ENCODE assay signal across 10 cellular contexts in genomic region chr10:110634527-110635209, GRCh38. TPM values are rescaled to one million over a fixed set of nuclear protein-coding genes. Genes with fewer than 3 reads are reported as not detected.
DNase-seq lines count a peak whose midpoint lies in the region; ATAC-seq, FAIRE-seq and TF ChIP-seq lines count a peak whose summit lies in the region.
"Had no signal": no experiment of that assay in that cellular context is flagged by ENCODE, and none has a peak within 500 bp of the region (broad histone marks: within the 10 kb centered on the region; RNA-seq: fewer than 3 reads in every experiment).

No MANE protein-coding gene starts in this region.

- TF ChIP-seq CTCF in SK-N-SH (IDR thresholded peaks at IDR 0.05) (no peak), heart left ventricle (IDR thresholded peaks at IDR 0.05) (no peak), GM10248 (IDR thresholded peaks at IDR 0.05; ENCODE audit: control extremely low read depth, extremely low read depth, low read depth, missing control alignments) (no peak)

- H3F3A ChIP-seq in SK-N-SH (replicated peaks; ENCODE audit: insufficient read depth) = no peaks in the 10 kb centered on the region

- no peaks in the 10 kb centered on the region for H4K20me1 ChIP-seq in SK-N-SH (ENCODE audit: insufficient read depth)

- FAIRE-seq in urothelium cell line (lab: Jason Lieb, UNC) = peak; percentile 69

- no peak; a peak in 1 of 4 replicates for TF ChIP-seq EP300 in SK-N-SH (IDR thresholded peaks at IDR 0.05; ENCODE audit: borderline replicate concordance in 1 of 2, low read depth in 1 of 2, low read length in 1 of 2)

- H3K4me1 ChIP-seq in SK-N-SH (ENCODE audit: control insufficient read depth in 1 of 2, insufficient read depth in 2 of 2, low read depth in 1 of 2, low read length in 1 of 2) (peaks cover 10 to 31% of the 10 kb centered on the region in 2 experiments; a peak in 3 of 4 replicates), heart left ventricle (peaks cover 0 to 39% (median 14%) of the 10 kb centered on the region in 12 donors)

- TF ChIP-seq RAD21 in SK-N-SH (IDR thresholded peaks at IDR 0.05; ENCODE audit: low read length) = no peak

- H3K27me3 ChIP-seq in SK-N-SH (ENCODE audit: insufficient read depth) = no peaks in the 10 kb centered on the region
- H3K27me3 ChIP-seq in heart left ventricle = peaks cover 0 to 4% (median 0%) of the 10 kb centered on the region in 9 donors

- DNase-seq in SK-N-SH = peak; percentile 70
- peak; percentile 33 for DNase-seq in NCI-H774 (lab: John Stamatoyannopoulos, UW)
- peak; percentile 71 to 83 (median 79) for DNase-seq in heart left ventricle
- peak; percentile 73 for DNase-seq in urothelium cell line (ENCODE audit: low spot score)
- no peak for DNase-seq in GM10248 (ENCODE audit: extremely low spot score)
- no peak for DNase-seq in effector CD4-positive, alpha-beta T cell
- DNase-seq in UCSD-AML1 (lab: John Stamatoyannopoulos, UW; ENCODE audit: unreplicated experiment) = no peak
- DNase-seq: naive B cell had no signal

- H3K4me3 ChIP-seq in SK-N-SH (ENCODE audit: low read depth in 2 of 2, low read length in 1 of 2) (no peak overlapping the region), heart left ventricle (no peak overlapping the region)

- H3K36me3 ChIP-seq in SK-N-SH (replicated peaks in 1 of 2; ENCODE audit: control insufficient read depth in 1 of 2, insufficient read depth in 2 of 2, low read length in 1 of 2) (no peaks in the 10 kb centered on the region), heart left ventricle (no peaks in the 10 kb centered on the region)

- H3K9ac ChIP-seq in SK-N-SH = no peak overlapping the region

- TF ChIP-seq POLR2A in heart left ventricle (IDR thresholded peaks at IDR 0.05) = no peak

- H3K79me2 ChIP-seq in SK-N-SH (ENCODE audit: insufficient read depth) = no peaks in the 10 kb centered on the region; the same call in 1 of the 2 replicates

- CTCF ChIA-PET in SK-N-SH (lab: Yijun Ruan, JAX) = interaction anchor here (1.0 to 2.0 kb wide), 4 partner anchors 9 to 1502 kb away, joined by 3 to 7 read pairs (median 3); partner anchors contain the start of gene RBM20
- CTCF ChIA-PET in GM10248 (lab: Yijun Ruan, JAX) = interaction anchor here (1.5 to 1.8 kb wide), 2 partner anchors 21 to 38 kb away, joined by 3 to 5 read pairs; no protein-coding TSS in a partner anchor

- WGBS in SK-N-SH (ENCODE audit: low lambda C conversion rate) = 48% methylated on average over 5 of the region's 9 CpGs
- 31 to 45% (median 38%) methylated on average over 9 of the region's 9 CpGs for WGBS in heart left ventricle, 4 donors

- H3K4me2 ChIP-seq in SK-N-SH = no peak overlapping the region

- H3K9me3 ChIP-seq in SK-N-SH (no peaks in the 10 kb centered on the region), heart left ventricle (no peaks in the 10 kb centered on the region)

- no peaks in the 10 kb centered on the region for H3K9me2 ChIP-seq in SK-N-SH

- ATAC-seq in SK-N-SH treated with all-trans-retinoic acid at 6 μM for 48 hours (no peak), heart left ventricle (peak; percentile 35 to 59 (median 56))

- H3K27ac ChIP-seq in SK-N-SH (ENCODE audit: low read depth in 2 of 2, low read length in 1 of 2) = peak overlapping the region in 1 of 2 experiments; percentile 74; a peak in 2 of 4 replicates
- peak overlapping the region in 9 of 12 donors; percentile 13 to 70 (median 31) for H3K27ac ChIP-seq in heart left ventricle

- POLR2A ChIA-PET in SK-N-SH (lab: Yijun Ruan, JAX) (no interaction called here), GM10248 (lab: Yijun Ruan, JAX) (interaction anchor here (0.5 kb wide), 1 partner anchor 384 kb away, joined by 3 read pairs; no protein-coding TSS in a partner anchor)

- H2AFZ ChIP-seq in SK-N-SH (ENCODE audit: low read depth) = no peak overlapping the region

- intact Hi-C loops in heart left ventricle (cut with DNase I) = no loop called here

TF ChIP-seq in SK-N-SH, 30 proteins besides CTCF, POLR2A, EP300 and RAD21:
- TF ChIP-seq ZBTB33 (IDR thresholded peaks at IDR 0.05; ENCODE audit: borderline replicate concordance, low read depth) (no peak), TAF1 (IDR thresholded peaks at IDR 0.05; ENCODE audit: borderline replicate concordance, low read depth, low read length) (no peak), NFIC (IDR thresholded peaks at IDR 0.05; ENCODE audit: borderline replicate concordance) (peak; percentile 31; the same call in 1 of the 2 replicates), RCOR1 (IDR thresholded peaks at IDR 0.05; ENCODE audit: low read length) (peak; percentile 43; the same call in 1 of the 2 replicates), RXRA (IDR thresholded peaks at IDR 0.05; ENCODE audit: borderline replicate concordance, low read depth) (no peak), ELF1 (IDR thresholded peaks at IDR 0.05) (peak; percentile 28; the same call in 1 of the 2 replicates), CHD2 (IDR thresholded peaks at IDR 0.05; ENCODE audit: low read length, partially characterized antibody) (peak; percentile 25)

TF ChIP-seq in SK-N-SH treated with all-trans-retinoic acid at 6 μM for 48 hours, 23 proteins besides CTCF, POLR2A, EP300 and RAD21 (continues in another document):
- TF ChIP-seq CSRNP3 (CRISPR knock-in tag; IDR thresholded peaks at IDR 0.05) = no peak
- TF ChIP-seq ESRRG (CRISPR knock-in tag; IDR thresholded peaks at IDR 0.05) = no peak
- no peak for TF ChIP-seq CSDC2 (CRISPR knock-in tag; IDR thresholded peaks at IDR 0.05)
- no peak for TF ChIP-seq ZC3H10 (CRISPR knock-in tag; IDR thresholded peaks at IDR 0.05)
- TF ChIP-seq ISL1 (CRISPR knock-in tag; IDR thresholded peaks at IDR 0.05) = no peak
- no peak for TF ChIP-seq TOX (CRISPR knock-in tag; IDR thresholded peaks at IDR 0.05; ENCODE audit: borderline replicate concordance)
- TF ChIP-seq CREB5 (CRISPR knock-in tag; IDR thresholded peaks at IDR 0.05; ENCODE audit: low read depth) = no peak
- TF ChIP-seq TSHZ2 (CRISPR knock-in tag; IDR thresholded peaks at IDR 0.05) = no peak

RNA-seq across cellular contexts. Expression of gene RBM20, which starts 9.5 kb away (rescaled TPM):
- polyA plus RNA-seq in SK-N-SH (2012; rRNA removed) (0.64 and 0.67 TPM in 2 replicates), heart left ventricle (10 to 100 TPM; 29.9 to 53.5 TPM)
- polyA plus RNA-seq in SK-N-SH (2012; cell fraction: cytosol; rRNA removed) = 0.71 and 0.88 TPM in 2 replicates
- 3.3 and 7.6 TPM in 2 replicates for polyA plus RNA-seq in SK-N-SH (2012; cell fraction: nucleus; rRNA removed)
- 100 to 1,000 TPM in 4 of 9 donors, 10 to 100 TPM in 5; 73.0 to 152 (median 96.9) TPM for total RNA-seq in heart left ventricle
- polyA plus RNA-seq: IgD-negative memory B cell had no signal

Comparison
In these comparisons a context has a peak if more than half of its experiments do, and no peak if none do; other contexts are left out.
1. DNase-seq: peak in SK-N-SH (single experiment), NCI-H774 (single experiment), heart left ventricle (5 of 5) and urothelium cell line (single experiment); none in GM10248 (single experiment), effector CD4-positive, alpha-beta T cell (single experiment) and UCSD-AML1 (single experiment).